In genomic region chr12:122966743-122967058, GRCh38 we compare ENCODE assay signal across 8 cellular contexts. TPM values are rescaled to one million over a fixed set of nuclear protein-coding genes. Genes with fewer than 3 reads are reported as not detected.
DNase-seq lines count a peak whose midpoint lies in the region; ATAC-seq and TF ChIP-seq lines count a peak whose summit lies in the region.

No MANE protein-coding gene starts in this region.

- no peak for ATAC-seq in HCT116
- ATAC-seq in T-helper 17 cell, result no peak
- no peak for ATAC-seq in GM18517 (IDR thresholded peaks at IDR 0.05; ENCODE audit: unreplicated experiment)

- POLR2A ChIA-PET in HCT116 (lab: Charles Lee), result interaction anchor here (0.7 to 1.6 kb wide), 6 partner anchors 9 to 290 kb away, joined by 3 to 11 read pairs (median 4); partner anchors contain the start of genes MPHOSPH9, MTRFR and OGFOD2

- peak overlapping the region; percentile 86 for H3K4me2 ChIP-seq in HCT116 (ENCODE audit: low read length)

- no peaks in the 10 kb centered on the region for H3K9me3 ChIP-seq in HCT116 (ENCODE audit: control insufficient read depth in 1 of 2, insufficient read depth in 1 of 2, low read depth in 1 of 2, low read length in 2 of 2)
- no peaks in the 10 kb centered on the region for H3K9me3 ChIP-seq in T-helper 17 cell (ENCODE audit: control insufficient read depth, low read length, poor library complexity, severe bottlenecking)
- H3K9me3 ChIP-seq in iPS-20b (ENCODE audit: insufficient read depth, low read depth, low read length), result no peaks in the 10 kb centered on the region
- no peaks in the 10 kb centered on the region for H3K9me3 ChIP-seq in spleen

- no peaks in the 10 kb centered on the region for H3K36me3 Mint-ChIP-seq in T-helper 17 cell (ENCODE audit: low read depth)
- no peaks in the 10 kb centered on the region for H3K36me3 Mint-ChIP-seq in activated CD4-positive, alpha-beta T cell treated with anti-CD3 and anti-CD28 coated beads, Interleukin-2, amount 10 ng/mL, durations not matched to agents 24 days and 14 days (ENCODE audit: low read depth)

- DNase-seq in HCT116 (ENCODE audit: low read depth, low spot score), result no peak
- DNase-seq in T-helper 17 cell, result no peak
- DNase-seq in spleen, result no peak
- no peak for DNase-seq in activated CD4-positive, alpha-beta T cell treated with anti-CD3 and anti-CD28 coated beads, Interleukin-2, amount 10 ng/mL, durations not matched to agents 24 days and 14 days
- DNase-seq in DMS153 treated with DMSO at 0.1 percent for 48 hours (lab: John Stamatoyannopoulos, UW; ENCODE audit: unreplicated experiment), result no peak
- DNase-seq in NCI-H82 (lab: John Stamatoyannopoulos, UW), result no peak

- peak overlapping the region; percentile 42 for H2AFZ ChIP-seq in HCT116 (ENCODE audit: low read depth, low read length, poor library complexity, severe bottlenecking)

- 35 to 50% (median 41%) methylated on average over 5 of the region's 5 CpGs for WGBS in spleen, 5 donors

- no peak for TF ChIP-seq POLR2A in HCT116 (IDR thresholded peaks at IDR 0.05; ENCODE audit: borderline replicate concordance, extremely low read depth, insufficient read depth, insufficient read length)
- TF ChIP-seq POLR2A in spleen (IDR thresholded peaks at IDR 0.05), result no peak

- CTCF ChIA-PET in HCT116 (lab: Charles Lee), result interaction anchor here (1.0 to 1.2 kb wide), 2 partner anchors 106 to 271 kb away, joined by 4 to 8 read pairs; no protein-coding TSS in a partner anchor

- H3K4me1 Mint-ChIP-seq in T-helper 17 cell, result peaks cover 4% of the 10 kb centered on the region
- H3K4me1 Mint-ChIP-seq in activated CD4-positive, alpha-beta T cell treated with anti-CD3 and anti-CD28 coated beads, Interleukin-2, amount 10 ng/mL, durations not matched to agents 24 days and 14 days, result peaks cover 4% of the 10 kb centered on the region

- H3K27me3 Mint-ChIP-seq in T-helper 17 cell, result no peaks in the 10 kb centered on the region
- H3K27me3 Mint-ChIP-seq in activated CD4-positive, alpha-beta T cell treated with anti-CD3 and anti-CD28 coated beads, Interleukin-2, amount 10 ng/mL, durations not matched to agents 24 days and 14 days, result no peaks in the 10 kb centered on the region

- H3K9me2 ChIP-seq in HCT116 (ENCODE audit: insufficient read depth), result no peaks in the 10 kb centered on the region

- RAD21 ChIA-PET in HCT116 (lab: Charles Lee; ENCODE audit: low non-redundant PET in 1 of 2, low total read pairs in 2 of 2, uncharacterized antibody in 2 of 2, unreplicated experiment in 2 of 2), result interaction anchor here in 1 of 2 experiments (0.8 to 1.0 kb wide), 3 partner anchors 9 to 266 kb away, joined by 3 to 4 read pairs (median 3); partner anchors contain the start of genes MPHOSPH9, MTRFR and OGFOD2

- H4K20me1 ChIP-seq in HCT116 (ENCODE audit: insufficient read depth), result no peaks in the 10 kb centered on the region

- no peak for TF ChIP-seq RAD21 in HCT116 (IDR thresholded peaks at IDR 0.05; ENCODE audit: low read depth)

- H3K27me3 ChIP-seq in HCT116 (ENCODE audit: insufficient read depth, low read length) (no peaks in the 10 kb centered on the region), iPS-20b (ENCODE audit: insufficient read depth, low read length) (peaks cover 15% of the 10 kb centered on the region; the same call in 1 of the 2 replicates), spleen (replicated peaks in 1 of 7) (no peaks in the 10 kb centered on the region)

- H3K36me3 ChIP-seq in HCT116 (ENCODE audit: control insufficient read depth in 1 of 2, insufficient read depth in 2 of 2, low read length in 2 of 2), result no peaks in the 10 kb centered on the region
- H3K36me3 ChIP-seq in iPS-20b (ENCODE audit: insufficient read depth, low read depth, low read length), result no peaks in the 10 kb centered on the region
- H3K36me3 ChIP-seq in spleen, result no peaks in the 10 kb centered on the region

- no peaks in the 10 kb centered on the region for H3K9me3 Mint-ChIP-seq in activated CD4-positive, alpha-beta T cell treated with anti-CD3 and anti-CD28 coated beads, Interleukin-2, amount 10 ng/mL, durations not matched to agents 24 days and 14 days

- H3K4me3 ChIP-seq in HCT116 (replicated peaks in 1 of 2; ENCODE audit: low read depth in 1 of 2, low read length in 2 of 2) (peak overlapping the region in 1 of 2 experiments; percentile 30; a peak in 1 of 4 replicates), iPS-20b (ENCODE audit: low read length) (peak overlapping the region; percentile 33; the same call in 1 of the 2 replicates), spleen (peak overlapping the region in 6 of 8 donors; percentile 52 to 77 (median 60))

- TF ChIP-seq CTCF in HCT116 (IDR thresholded peaks at IDR 0.05 in 2 of 3, conservative IDR thresholded peaks at IDR 0.05 in 1 of 3; ENCODE audit: borderline replicate concordance in 1 of 3, insufficient read depth in 1 of 3, low read depth in 2 of 3, low read length in 2 of 3), result no peak
- no peak for TF ChIP-seq CTCF in spleen (IDR thresholded peaks at IDR 0.05 in 8 of 11, conservative IDR thresholded peaks at IDR 0.05 in 3 of 11)

- H3K4me1 ChIP-seq in HCT116 (ENCODE audit: control insufficient read depth in 1 of 2, insufficient read depth in 2 of 2, low read length in 2 of 2) (peaks cover 23 to 38% of the 10 kb centered on the region in 2 experiments), iPS-20b (ENCODE audit: insufficient read depth, low read length) (peaks cover 7% of the 10 kb centered on the region; the same call in 1 of the 2 replicates), spleen (peaks cover 7 to 41% (median 28%) of the 10 kb centered on the region in 6 donors)

- H3K27ac Mint-ChIP-seq in T-helper 17 cell, result peak overlapping the region; percentile 85
- H3K27ac Mint-ChIP-seq in activated CD4-positive, alpha-beta T cell treated with anti-CD3 and anti-CD28 coated beads, Interleukin-2, amount 10 ng/mL, durations not matched to agents 24 days and 14 days, result no peak overlapping the region

- peak overlapping the region; percentile 41 for H3K4me3 Mint-ChIP-seq in T-helper 17 cell
- H3K4me3 Mint-ChIP-seq in activated CD4-positive, alpha-beta T cell treated with anti-CD3 and anti-CD28 coated beads, Interleukin-2, amount 10 ng/mL, durations not matched to agents 24 days and 14 days, result no peak overlapping the region

- BruUV-seq in HCT116 (replicated peaks; lab: Mats Ljungman, UMichigan), result no TSS peak

- no peak overlapping the region for H3K27ac ChIP-seq in HCT116 (ENCODE audit: low read depth, low read length)
- H3K27ac ChIP-seq in iPS-20b (ENCODE audit: low read length), result no peak overlapping the region
- H3K27ac ChIP-seq in spleen, result peak overlapping the region; percentile 7 to 78 (median 70)

- intact Hi-C loops in HCT116 (cut with micrococcal nuclease) (no loop called here), spleen (cut with DNase I; ENCODE audit: low total_unique reads) (no loop called here)
- intact Hi-C loops in activated CD4-positive, alpha-beta T cell treated with anti-CD3 and anti-CD28 coated beads, Interleukin-2, amount 10 ng/mL, durations not matched to agents 24 days and 14 days (cut with micrococcal nuclease), result loop anchor here (1.0 kb wide), 1 partner anchor 8 kb away; no protein-coding TSS in a partner anchor

- H3K79me2 ChIP-seq in HCT116 (ENCODE audit: insufficient read depth, low read length), result peaks cover 3% of the 10 kb centered on the region; the same call in 1 of the 2 replicates

- peak overlapping the region; percentile 54 for H3K9ac ChIP-seq in HCT116 (ENCODE audit: low read length)
- H3K9ac ChIP-seq in iPS-20b (ENCODE audit: low read depth, low read length), result no peak overlapping the region

TF ChIP-seq in HCT116, 20 proteins besides CTCF, POLR2A, EP300 and RAD21:
- TF ChIP-seq YY1 (IDR thresholded peaks at IDR 0.05; ENCODE audit: extremely low read depth, insufficient replicate concordance, low read depth, low read length) (no peak), EGR1 (IDR thresholded peaks at IDR 0.05; ENCODE audit: low read depth) (no peak; the same call in 1 of the 2 replicates), MAX (IDR thresholded peaks at IDR 0.05) (peak; percentile 6; the same call in 1 of the 2 replicates), ZBTB33 (IDR thresholded peaks at IDR 0.05; ENCODE audit: extremely low read depth, insufficient replicate concordance, low read length) (no peak)
TF ChIP-seq in HCT116: peak in this region for 1.

RNA-seq across cellular contexts. Expression of gene ABCB9, which starts 0.4 kb away (rescaled TPM):
- total RNA-seq in HCT116 (2021; ENCODE audit: unreplicated experiment), result 14.7 TPM
- polyA plus RNA-seq in HCT116 (2012), result 9.8 and 10.6 TPM in 2 replicates
- total RNA-seq in T-helper 17 cell, result 1 to 10 TPM; 4.1 to 6.1 TPM
- total RNA-seq in spleen, result 1 to 10 TPM; 4.1 to 6.2 (median 5.5) TPM
- polyA plus RNA-seq in spleen, result 1 to 10 TPM; 1.5 to 2.8 (median 1.7) TPM
- total RNA-seq in activated CD4-positive, alpha-beta T cell treated with anti-CD3 and anti-CD28 coated beads, Interleukin-2, amount 10 ng/mL, durations not matched to agents 24 days and 14 days, result 3.7 and 4.1 TPM in 2 replicates

RNA-seq across cellular contexts. Expression of gene OGFOD2, which starts 8.3 kb away (rescaled TPM):
- 29.5 TPM for total RNA-seq in HCT116 (2021; ENCODE audit: unreplicated experiment)
- polyA plus RNA-seq in HCT116 (2012), result 24.1 and 26.2 TPM in 2 replicates
- total RNA-seq in T-helper 17 cell, result 10 to 100 TPM; 17.9 to 20.3 TPM
- total RNA-seq in spleen, result 10 to 100 TPM in 6 of 7 donors, 1 to 10 TPM in 1; 9.5 to 24.7 (median 20.4) TPM
- 10 to 100 TPM; 18.5 to 32.3 (median 28.1) TPM for polyA plus RNA-seq in spleen
- total RNA-seq in activated CD4-positive, alpha-beta T cell treated with anti-CD3 and anti-CD28 coated beads, Interleukin-2, amount 10 ng/mL, durations not matched to agents 24 days and 14 days, result 22.7 and 23.4 TPM in 2 replicates

RNA-seq across cellular contexts. Expression of gene ARL6IP4, which starts 13.8 kb away (rescaled TPM):
- total RNA-seq in HCT116 (2021; ENCODE audit: unreplicated experiment), result 128 TPM
- polyA plus RNA-seq in HCT116 (2012), result 178 and 187 TPM in 2 replicates
- 100 to 1,000 TPM; 109 to 131 TPM for total RNA-seq in T-helper 17 cell
- 100 to 1,000 TPM; 150 to 202 (median 181) TPM for total RNA-seq in spleen
- 100 to 1,000 TPM; 308 to 419 (median 377) TPM for polyA plus RNA-seq in spleen
- total RNA-seq in activated CD4-positive, alpha-beta T cell treated with anti-CD3 and anti-CD28 coated beads, Interleukin-2, amount 10 ng/mL, durations not matched to agents 24 days and 14 days, result 150 and 160 TPM in 2 replicates

Comparison
In these comparisons a context has a peak if more than half of its experiments do, and no peak if none do; other contexts are left out.
1. H3K27ac ChIP-seq: peak in spleen (8 of 8); none in HCT116 (single experiment) and iPS-20b (single experiment).